13 cellular contexts compared by ENCODE assay signal in the genomic region with DNA sequence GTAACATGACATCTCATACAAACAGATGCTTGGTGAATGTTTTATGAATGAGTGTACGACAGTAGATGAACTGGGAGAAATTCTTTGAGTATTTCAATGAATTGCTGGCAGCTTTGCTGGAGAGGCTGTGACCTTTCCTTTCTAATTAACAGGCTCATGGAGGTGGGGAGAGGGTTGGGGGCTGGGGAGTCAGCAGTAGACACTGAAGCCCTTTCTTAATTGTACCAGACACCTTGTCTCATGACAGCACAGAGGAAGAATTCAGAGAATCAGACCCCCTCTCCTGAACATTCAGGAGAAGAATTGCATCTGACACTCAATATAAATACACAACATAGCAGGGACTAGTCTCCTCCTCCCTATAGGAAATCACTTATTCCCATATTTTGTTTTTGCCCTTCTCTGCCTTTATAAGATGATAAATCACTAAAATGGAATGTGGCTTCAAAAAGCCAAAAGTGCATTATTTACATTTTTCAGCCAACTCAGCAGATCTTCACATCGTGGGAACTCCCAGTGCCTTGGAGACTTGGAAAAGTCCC.
DNase-seq lines count a peak whose midpoint lies in the region; FAIRE-seq and TF ChIP-seq lines count a peak whose summit lies in the region.
"Had no signal": no experiment of that assay in that cellular context is flagged by ENCODE, and none has a peak within 500 bp of the region (broad histone marks: within the 10 kb centered on the region; RNA-seq: fewer than 3 reads in every experiment).

No MANE protein-coding gene starts in this region.

- H3K4me3 ChIP-seq in epithelial cell of proximal tubule (ENCODE audit: low read depth, low read length) (no peak overlapping the region), neuronal stem cell (ENCODE audit: low read length in 2 of 2) (no peak overlapping the region), spleen (no peak overlapping the region), kidney (ENCODE audit: low read length in 2 of 2) (no peak overlapping the region)

- intact Hi-C loops in spleen (cut with DNase I; ENCODE audit: low total_unique reads) (no loop called here), kidney (cut with DNase I) (no loop called here)

- H3K27ac ChIP-seq in neuronal stem cell (replicated peaks; ENCODE audit: low read length) (peak overlapping the region; percentile 73), spleen (no peak overlapping the region), kidney (ENCODE audit: low read depth in 2 of 2, low read length in 2 of 2) (no peak overlapping the region)

- DNase-seq in COLO829 (ENCODE audit: low spot score), result peak; percentile 50
- peak; percentile 80 for DNase-seq in RCC 7860 (ENCODE audit: low spot score)
- peak; percentile 82 for DNase-seq in epithelial cell of proximal tubule (ENCODE audit: low read depth)
- DNase-seq in neuronal stem cell (ENCODE audit: low spot score), result no peak
- DNase-seq in NCI-H1092 (lab: John Stamatoyannopoulos, UW), result no peak
- DNase-seq in spleen, result no peak
- DNase-seq in kidney, result no peak
- no peak for DNase-seq in GM10248 (ENCODE audit: extremely low spot score)
- DNase-seq: activated CD4-positive, alpha-beta T cell treated with anti-CD3 and anti-CD28 coated beads, Interleukin-2, amount 50 U/mL, for 1 hour; CD4-positive, alpha-beta memory T cell; NCI-H2171; right cardiac atrium had no signal

- H4K91ac ChIP-seq in neuronal stem cell (ENCODE audit: low read depth, low read length, poor library complexity), result no peak overlapping the region

- CTCF ChIA-PET in GM10248 (lab: Yijun Ruan, JAX), result no interaction called here

- H3K23ac ChIP-seq in neuronal stem cell (ENCODE audit: low read depth, low read length, poor library complexity), result no peak overlapping the region

- no peak overlapping the region for H2BK120ac ChIP-seq in neuronal stem cell (ENCODE audit: low read depth, low read length)

- H3K36me3 ChIP-seq in neuronal stem cell (replicated peaks in 1 of 2; ENCODE audit: control insufficient read depth in 2 of 2, insufficient read depth in 2 of 2, low read length in 2 of 2), result no peaks in the 10 kb centered on the region
- H3K36me3 ChIP-seq in spleen, result no peaks in the 10 kb centered on the region
- no peaks in the 10 kb centered on the region for H3K36me3 ChIP-seq in kidney (ENCODE audit: control insufficient read depth in 1 of 2, insufficient read depth in 2 of 2, low read length in 2 of 2)

- no peak overlapping the region for H2AK5ac ChIP-seq in neuronal stem cell (ENCODE audit: low read depth, low read length)

- H3K14ac ChIP-seq in neuronal stem cell (ENCODE audit: low read length), result no peak overlapping the region

- peaks cover 0 to 6% (median 0%) of the 10 kb centered on the region in 3 experiments for H3K27me3 ChIP-seq in neuronal stem cell (ENCODE audit: control insufficient read depth in 3 of 3, insufficient read depth in 3 of 3, low read depth in 1 of 3, low read length in 3 of 3)
- H3K27me3 ChIP-seq in spleen (replicated peaks in 1 of 7), result peaks cover 0 to 21% (median 0%) of the 10 kb centered on the region in 7 donors

- no peak overlapping the region for H2BK15ac ChIP-seq in neuronal stem cell (ENCODE audit: low read length)

- no peaks in the 10 kb centered on the region for H3K79me1 ChIP-seq in neuronal stem cell (ENCODE audit: low read depth, low read length)

- POLR2A ChIA-PET in GM10248 (lab: Yijun Ruan, JAX), result no interaction called here

- H3K9ac ChIP-seq in neuronal stem cell (ENCODE audit: low read depth, low read length, poor library complexity) (no peak overlapping the region), kidney (ENCODE audit: low read length in 2 of 2) (no peak overlapping the region)

- WGBS in neuronal stem cell (ENCODE audit: extremely low coverage in 2 of 2, insufficient read length in 2 of 2, insufficient replicate concordance in 1 of 2), 2 donors, result no CpG with 5 or more reads among the region's 2 CpGs
- 60 to 73% (median 61%) methylated on average over 2 of the region's 2 CpGs for WGBS in spleen, 5 donors

- peak overlapping the region; percentile 55 for H3K18ac ChIP-seq in neuronal stem cell (ENCODE audit: low read length)

- no peak for TF ChIP-seq POLR2A in spleen (IDR thresholded peaks at IDR 0.05)

- no peak overlapping the region for H2BK12ac ChIP-seq in neuronal stem cell (ENCODE audit: low read length)

- peaks cover 6 to 19% of the 10 kb centered on the region in 2 donors for H3K4me1 ChIP-seq in neuronal stem cell (ENCODE audit: control insufficient read depth in 2 of 2, insufficient read depth in 1 of 2, low read depth in 1 of 2, low read length in 2 of 2)
- no peaks in the 10 kb centered on the region for H3K4me1 ChIP-seq in spleen
- no peaks in the 10 kb centered on the region for H3K4me1 ChIP-seq in kidney (ENCODE audit: control insufficient read depth in 1 of 2, insufficient read depth in 1 of 2, low read depth in 1 of 2, low read length in 2 of 2)

- H2BK5ac ChIP-seq in neuronal stem cell (ENCODE audit: low read length), result no peak overlapping the region

- no peak for TF ChIP-seq CTCF in epithelial cell of proximal tubule (conservative IDR thresholded peaks at IDR 0.05; ENCODE audit: low read depth, low read length)
- TF ChIP-seq CTCF in spleen (IDR thresholded peaks at IDR 0.05 in 8 of 11, conservative IDR thresholded peaks at IDR 0.05 in 3 of 11), result no peak
- TF ChIP-seq CTCF in kidney (IDR thresholded peaks at IDR 0.05; ENCODE audit: borderline replicate concordance, extremely low read depth, insufficient read depth), result no peak
- TF ChIP-seq CTCF in GM10248 (IDR thresholded peaks at IDR 0.05; ENCODE audit: control extremely low read depth, extremely low read depth, low read depth, missing control alignments), result no peak

- H3K4me2 ChIP-seq in neuronal stem cell (ENCODE audit: insufficient read depth, low read length, poor library complexity, severe bottlenecking), result peak overlapping the region; percentile 44

- no peak overlapping the region for H3K4ac ChIP-seq in neuronal stem cell (ENCODE audit: low read length)

- H3K9me3 ChIP-seq in neuronal stem cell (replicated peaks in 1 of 2; ENCODE audit: control insufficient read depth in 2 of 2, insufficient read depth in 1 of 2, low read depth in 1 of 2, low read length in 2 of 2), result no peaks in the 10 kb centered on the region
- no peaks in the 10 kb centered on the region for H3K9me3 ChIP-seq in spleen
- no peaks in the 10 kb centered on the region for H3K9me3 ChIP-seq in kidney (ENCODE audit: control insufficient read depth in 1 of 2, low read length in 2 of 2)

- no peak overlapping the region for H2AFZ ChIP-seq in neuronal stem cell (ENCODE audit: low read length)

- FAIRE-seq in RCC 7860 (lab: Jason Lieb, UNC) (no peak), kidney (lab: Jason Lieb, UNC) (no peak)
- FAIRE-seq: bronchial epithelial cell had no signal

- no peak overlapping the region for H4K8ac ChIP-seq in neuronal stem cell (ENCODE audit: low read depth, low read length)

Comparison
In these comparisons a context has a peak if more than half of its experiments do, and no peak if none do; other contexts are left out.
1. DNase-seq: peak in COLO829 (single experiment), RCC 7860 (single experiment) and epithelial cell of proximal tubule (single experiment); none in neuronal stem cell (single experiment), NCI-H1092 (single experiment), spleen (single experiment), kidney (single experiment) and GM10248 (single experiment).